Comparison of ENCODE assay signal across 9 cellular contexts in genomic region chr10:103153302-103153759, GRCh38. TPM values are rescaled to one million over a fixed set of nuclear protein-coding genes. Genes with fewer than 3 reads are reported as not detected.
A peak's percentile ranks its signal among the peaks of the same experiment; 100 is the strongest.
DNase-seq lines count a peak whose midpoint lies in the region; ATAC-seq and TF ChIP-seq lines count a peak whose summit lies in the region.
"Had no signal": no experiment of that assay in that cellular context is flagged by ENCODE, and none has a peak within 500 bp of the region (broad histone marks: within the 10 kb centered on the region; RNA-seq: fewer than 3 reads in every experiment).

No MANE protein-coding gene starts in this region.

- peaks cover 0 to under 1% of the 10 kb centered on the region in 2 donors for H3K36me3 ChIP-seq in ascending aorta
- no peaks in the 10 kb centered on the region for H3K36me3 ChIP-seq in rectal smooth muscle tissue (ENCODE audit: control insufficient read depth, insufficient read depth, low read length)

- intact Hi-C loops in ascending aorta (cut with DNase I): loop anchor here (5.0 kb wide), 1 partner anchor 46 kb away; no protein-coding TSS in a partner anchor
- intact Hi-C loops in left ventricle myocardium superior (cut with micrococcal nuclease): no loop called here

- H3K9me3 ChIP-seq in ascending aorta: no peaks in the 10 kb centered on the region

- peak; percentile 20 for DNase-seq in GM03348 (ENCODE audit: low spot score)
- DNase-seq in ascending aorta (ENCODE audit: low spot score in 2 of 2): no peak
- DNase-seq in left ventricle myocardium superior: no peak
- DNase-seq in stimulated activated CD4-positive, alpha-beta T cell treated with anti-CD3 and anti-CD28 coated beads, Interleukin-15, amount 100 ng/mL, for 24 hours: no peak
- DNase-seq: stimulated activated CD4-positive, alpha-beta T cell treated with anti-CD3 and anti-CD28 coated beads, Interleukin-2, amount 100 ng/mL, for 48 hours had no signal

- H3K27me3 ChIP-seq in ascending aorta (no peaks in the 10 kb centered on the region), rectal smooth muscle tissue (ENCODE audit: control insufficient read depth, insufficient read depth, low read length) (no peaks in the 10 kb centered on the region)

- H3K4me1 ChIP-seq in ascending aorta (peaks cover 0 to 38% of the 10 kb centered on the region in 2 donors), rectal smooth muscle tissue (ENCODE audit: control insufficient read depth, insufficient read depth, low read length) (peaks cover 16% of the 10 kb centered on the region)

- TF ChIP-seq CTCF in ascending aorta (IDR thresholded peaks at IDR 0.05): no peak

- ATAC-seq in left ventricle myocardium superior (peak; percentile 58), HG02610 (IDR thresholded peaks at IDR 0.05; ENCODE audit: unreplicated experiment) (no peak), GM19467 (IDR thresholded peaks at IDR 0.05; ENCODE audit: unreplicated experiment) (no peak), HG02571 (IDR thresholded peaks at IDR 0.05; ENCODE audit: unreplicated experiment) (no peak)

- H3K4me3 ChIP-seq in ascending aorta: peak overlapping the region in 1 of 2 donors; percentile 42
- no peak overlapping the region for H3K4me3 ChIP-seq in rectal smooth muscle tissue (ENCODE audit: low read length)

- peak overlapping the region; percentile 71 to 85 for H3K27ac ChIP-seq in ascending aorta
- H3K27ac ChIP-seq in rectal smooth muscle tissue (ENCODE audit: low read depth, low read length): peak overlapping the region; percentile 17

- H3K9ac ChIP-seq in rectal smooth muscle tissue (ENCODE audit: low read length): no peak overlapping the region

RNA-seq across cellular contexts. Expression of gene NT5C2, which starts 39.7 kb away (rescaled TPM):
- total RNA-seq in ascending aorta (25.9 TPM), left ventricle myocardium superior (39.3 TPM)
